ENCODE assay signal across 11 cellular contexts in genomic region chr2:118841828-118842461, GRCh38. TPM values are rescaled to one million over a fixed set of nuclear protein-coding genes. Genes with fewer than 3 reads are reported as not detected.
DNase-seq lines count a peak whose midpoint lies in the region; ATAC-seq lines count a peak whose summit lies in the region.
"Had no signal": no experiment of that assay in that cellular context is flagged by ENCODE, and none has a peak within 500 bp of the region (broad histone marks: within the 10 kb centered on the region; RNA-seq: fewer than 3 reads in every experiment).

No MANE protein-coding gene starts in this region.

- no peak overlapping the region for H3K27ac Mint-ChIP-seq in T-helper 1 cell treated with Interleukin-12 subunit alpha and Interleukin-12 subunit beta and Interleukin-4 antibody, amounts not matched to agents 30 μg/mL and 1 μg/mL, for 36 hours
- no peak overlapping the region for H3K27ac Mint-ChIP-seq in activated T-helper 17 cell treated with anti-CD3 and anti-CD28 coated beads, Interleukin-2, amount 50 U/mL, for 72 hours
- H3K27ac Mint-ChIP-seq in immature natural killer cell, result no peak overlapping the region

- H3K9ac ChIP-seq in skeletal muscle tissue (ENCODE audit: low read depth in 1 of 3, low read length in 3 of 3), result peak overlapping the region; percentile 63 to 89 (median 76)

- H3K36me3 Mint-ChIP-seq in T-helper 1 cell treated with Interleukin-12 subunit alpha and Interleukin-12 subunit beta and Interleukin-4 antibody, amounts not matched to agents 30 μg/mL and 1 μg/mL, for 36 hours (ENCODE audit: low read depth), result no peaks in the 10 kb centered on the region
- H3K36me3 Mint-ChIP-seq in activated T-helper 17 cell treated with anti-CD3 and anti-CD28 coated beads, Interleukin-2, amount 50 U/mL, for 72 hours (ENCODE audit: low read depth), result peaks cover 8% of the 10 kb centered on the region
- H3K36me3 Mint-ChIP-seq in immature natural killer cell, result peaks cover 0 to 4% (median 0%) of the 10 kb centered on the region in 3 donors

- H3K9me3 Mint-ChIP-seq in T-helper 1 cell treated with Interleukin-12 subunit alpha and Interleukin-12 subunit beta and Interleukin-4 antibody, amounts not matched to agents 30 μg/mL and 1 μg/mL, for 36 hours, result no peaks in the 10 kb centered on the region
- no peaks in the 10 kb centered on the region for H3K9me3 Mint-ChIP-seq in activated T-helper 17 cell treated with anti-CD3 and anti-CD28 coated beads, Interleukin-2, amount 50 U/mL, for 72 hours
- peaks cover 0 to 6% (median 0%) of the 10 kb centered on the region in 6 donors for H3K9me3 Mint-ChIP-seq in immature natural killer cell

- H3K27me3 Mint-ChIP-seq in T-helper 1 cell treated with Interleukin-12 subunit alpha and Interleukin-12 subunit beta and Interleukin-4 antibody, amounts not matched to agents 30 μg/mL and 1 μg/mL, for 36 hours (ENCODE audit: low read depth), result peaks cover 82% of the 10 kb centered on the region
- H3K27me3 Mint-ChIP-seq in activated T-helper 17 cell treated with anti-CD3 and anti-CD28 coated beads, Interleukin-2, amount 50 U/mL, for 72 hours, result peaks cover 71% of the 10 kb centered on the region
- peaks cover 24 to 56% (median 32%) of the 10 kb centered on the region in 3 donors for H3K27me3 Mint-ChIP-seq in immature natural killer cell (ENCODE audit: low read depth in 3 of 3)

- H3K9me3 ChIP-seq in skeletal muscle tissue (ENCODE audit: control insufficient read depth in 3 of 3, low read length in 3 of 3), result no peaks in the 10 kb centered on the region

- peak overlapping the region; percentile 38 for H3K27ac ChIP-seq in skeletal muscle tissue (ENCODE audit: low read depth, low read length)

- intact Hi-C loops in posterior vena cava (cut with DNase I), result loop anchor here in 1 of 2 donors (10.0 kb wide), 1 partner anchor 87 kb away; no protein-coding TSS in a partner anchor

- DNase-seq in T-helper 1 cell (no peak), immature natural killer cell (no peak), GM19240 (ENCODE audit: insufficient read length, low spot score) (no peak), cerebellum (ENCODE audit: low spot score) (no peak), posterior vena cava (ENCODE audit: low spot score) (no peak)
- DNase-seq: MV-4-11 had no signal

- H3K4me1 ChIP-seq in skeletal muscle tissue (ENCODE audit: control insufficient read depth in 3 of 3, insufficient read depth in 3 of 3, low read length in 3 of 3), result peaks cover 17 to 23% (median 21%) of the 10 kb centered on the region in 3 donors

- ATAC-seq in activated T-helper 17 cell treated with anti-CD3 and anti-CD28 coated beads, Interleukin-2, amount 50 U/mL, for 72 hours (replicated peaks), result no peak

- peaks cover 6% of the 10 kb centered on the region for H3K4me1 Mint-ChIP-seq in T-helper 1 cell treated with Interleukin-12 subunit alpha and Interleukin-12 subunit beta and Interleukin-4 antibody, amounts not matched to agents 30 μg/mL and 1 μg/mL, for 36 hours (ENCODE audit: low read depth)
- H3K4me1 Mint-ChIP-seq in activated T-helper 17 cell treated with anti-CD3 and anti-CD28 coated beads, Interleukin-2, amount 50 U/mL, for 72 hours, result peaks cover 4% of the 10 kb centered on the region
- H3K4me1 Mint-ChIP-seq in immature natural killer cell, result peaks cover 14 to 25% of the 10 kb centered on the region in 2 donors

- peaks cover 0 to 5% (median 0%) of the 10 kb centered on the region in 3 donors for H3K36me3 ChIP-seq in skeletal muscle tissue (ENCODE audit: control insufficient read depth in 3 of 3, insufficient read depth in 3 of 3, low read length in 3 of 3)

- H3K4me3 Mint-ChIP-seq in T-helper 1 cell treated with Interleukin-12 subunit alpha and Interleukin-12 subunit beta and Interleukin-4 antibody, amounts not matched to agents 30 μg/mL and 1 μg/mL, for 36 hours, result peak overlapping the region; percentile 18
- peak overlapping the region; percentile 60 for H3K4me3 Mint-ChIP-seq in activated T-helper 17 cell treated with anti-CD3 and anti-CD28 coated beads, Interleukin-2, amount 50 U/mL, for 72 hours
- peak overlapping the region; percentile 87 to 96 (median 90) for H3K4me3 Mint-ChIP-seq in immature natural killer cell

- peaks cover 24 to 53% (median 48%) of the 10 kb centered on the region in 3 donors for H3K27me3 ChIP-seq in skeletal muscle tissue (ENCODE audit: control insufficient read depth in 3 of 3, insufficient read depth in 3 of 3, low read length in 3 of 3)

- H3K4me3 ChIP-seq in skeletal muscle tissue (ENCODE audit: low read length in 3 of 3), result peak overlapping the region; percentile 67 to 89 (median 73)

RNA-seq across cellular contexts. Expression of gene EN1, which starts 5.5 kb away (rescaled TPM):
- total RNA-seq in activated T-helper 17 cell treated with anti-CD3 and anti-CD28 coated beads, Interleukin-2, amount 50 U/mL, for 72 hours, result not detected
- polyA plus RNA-seq in immature natural killer cell, result not detected
- total RNA-seq in skeletal muscle tissue, result 4.2 TPM
- total RNA-seq in cerebellum, result 5.4 TPM
- 1 to 10 TPM; 2.4 to 4.0 TPM for total RNA-seq in posterior vena cava
- total RNA-seq: A673, ureter had no signal

Comparison
In these comparisons a context has a peak if more than half of its experiments do, and no peak if none do; other contexts are left out.
1. H3K4me3 Mint-ChIP-seq: peak in every context shown above with its lines; median percentile 90 in immature natural killer cell; 60 in activated T-helper 17 cell treated with anti-CD3 and anti-CD28 coated beads, Interleukin-2, amount 50 U/mL, for 72 hours; 18 in T-helper 1 cell treated with Interleukin-12 subunit alpha and Interleukin-12 subunit beta and Interleukin-4 antibody, amounts not matched to agents 30 μg/mL and 1 μg/mL, for 36 hours.